In genomic region chr13:98348476-98348875, GRCh38 we compare ENCODE assay signal across 19 cellular contexts.
A peak's percentile ranks its signal among the peaks of the same experiment; 100 is the strongest.
DNase-seq lines count a peak whose midpoint lies in the region; ATAC-seq and TF ChIP-seq lines count a peak whose summit lies in the region.
"Had no signal": no experiment of that assay in that cellular context is flagged by ENCODE, and none has a peak within 500 bp of the region (broad histone marks: within the 10 kb centered on the region; RNA-seq: fewer than 3 reads in every experiment).

No MANE protein-coding gene starts in this region.

- no peak overlapping the region for H3K4me3 Mint-ChIP-seq in Caco-2 (ENCODE audit: unreplicated experiment)
- H3K4me3 Mint-ChIP-seq in brain = peak overlapping the region in 2 of 5 experiments; percentile 23 to 33
- H3K4me3 Mint-ChIP-seq in neural progenitor cell = no peak overlapping the region
- H3K4me3 Mint-ChIP-seq: H9 had no signal

- peaks cover 4% of the 10 kb centered on the region for H4K20me1 ChIP-seq in neural progenitor cell (ENCODE audit: low read depth)
- H4K20me1 ChIP-seq in Karpas-422 (ENCODE audit: insufficient read depth, low read depth, low read length) = no peaks in the 10 kb centered on the region
- H4K20me1 ChIP-seq in PC-3 (ENCODE audit: low read length) = no peaks in the 10 kb centered on the region

- intact Hi-C loops in Caco-2 (cut with micrococcal nuclease; ENCODE audit: unreplicated experiment) (no loop called here), PC-3 (cut with micrococcal nuclease) (no loop called here)

- H3K27ac ChIP-seq in neural progenitor cell (no peak overlapping the region), Karpas-422 (ENCODE audit: low read length) (no peak overlapping the region), neuronal stem cell (replicated peaks; ENCODE audit: low read length) (no peak overlapping the region), PC-3 (ENCODE audit: low read length) (no peak overlapping the region)
- H3K27ac ChIP-seq: KMS-11 had no signal

- H3K23ac ChIP-seq in neuronal stem cell (ENCODE audit: low read depth, low read length, poor library complexity) = no peak overlapping the region

- H3K27ac Mint-ChIP-seq in Caco-2 (ENCODE audit: unreplicated experiment) = peak overlapping the region; percentile 37
- H3K27ac Mint-ChIP-seq in brain = peak overlapping the region in 4 of 5 experiments; percentile 77 to 92 (median 89)
- peak overlapping the region; percentile 32 for H3K27ac Mint-ChIP-seq in neural progenitor cell

- no peaks in the 10 kb centered on the region for H3K27me3 Mint-ChIP-seq in Caco-2 (ENCODE audit: insufficient read depth, unreplicated experiment)
- H3K27me3 Mint-ChIP-seq in brain = no peaks in the 10 kb centered on the region
- peaks cover 2% of the 10 kb centered on the region for H3K27me3 Mint-ChIP-seq in neural progenitor cell (ENCODE audit: insufficient read depth, low read depth)

- H3K4me3 ChIP-seq in Caco-2 (ENCODE audit: low read depth, low read length) (no peak overlapping the region), neural progenitor cell (no peak overlapping the region), Karpas-422 (ENCODE audit: low read length) (no peak overlapping the region), neuronal stem cell (ENCODE audit: low read length in 2 of 2) (no peak overlapping the region), PC-3 (ENCODE audit: low read length) (no peak overlapping the region)

- POLR2A ChIA-PET in Caco-2 (lab: Charles Lee) = no interaction called here
- POLR2A ChIA-PET in PC-3 (lab: Charles Lee; ENCODE audit: unreplicated experiment) = no interaction called here

- H3K27me3 ChIP-seq in Caco-2 (replicated peaks; ENCODE audit: control insufficient read depth, insufficient read depth, low read length) (no peaks in the 10 kb centered on the region), neural progenitor cell (no peaks in the 10 kb centered on the region), Karpas-422 (ENCODE audit: low read length) (no peaks in the 10 kb centered on the region), neuronal stem cell (ENCODE audit: control insufficient read depth in 3 of 3, insufficient read depth in 3 of 3, low read depth in 1 of 3, low read length in 3 of 3) (no peaks in the 10 kb centered on the region), PC-3 (ENCODE audit: low read length) (no peaks in the 10 kb centered on the region)
- H3K27me3 ChIP-seq: BE2C had no signal

- ATAC-seq in PC-3 = no peak

- H2BK12ac ChIP-seq in neuronal stem cell (ENCODE audit: low read length) = no peak overlapping the region

- H3K18ac ChIP-seq in neuronal stem cell (ENCODE audit: low read length) = no peak overlapping the region

- H3K9me3 Mint-ChIP-seq in Caco-2 (ENCODE audit: unreplicated experiment) (no peaks in the 10 kb centered on the region), brain (peaks cover 0 to 3% (median 0%) of the 10 kb centered on the region in 5 experiments), neural progenitor cell (no peaks in the 10 kb centered on the region)
- H3K9me3 Mint-ChIP-seq: H9 had no signal

- H3K9ac ChIP-seq in neural progenitor cell (no peak overlapping the region), Karpas-422 (ENCODE audit: low read length) (no peak overlapping the region), neuronal stem cell (ENCODE audit: low read depth, low read length, poor library complexity) (no peak overlapping the region), PC-3 (ENCODE audit: low read length) (no peak overlapping the region)
- H3K9ac ChIP-seq: KMS-11 had no signal

- H3F3A ChIP-seq in neural progenitor cell (ENCODE audit: low read depth) (no peaks in the 10 kb centered on the region), PC-3 (ENCODE audit: low read length, unreplicated experiment) (no peaks in the 10 kb centered on the region)

- H3K79me2 ChIP-seq in neural progenitor cell (ENCODE audit: low read depth) = peaks cover 13% of the 10 kb centered on the region
- no peaks in the 10 kb centered on the region for H3K79me2 ChIP-seq in Karpas-422 (ENCODE audit: low read length)
- no peaks in the 10 kb centered on the region for H3K79me2 ChIP-seq in PC-3 (ENCODE audit: low read length)

- H3K36me3 Mint-ChIP-seq in Caco-2 (ENCODE audit: insufficient read depth, unreplicated experiment) = peaks cover 36% of the 10 kb centered on the region
- H3K36me3 Mint-ChIP-seq in brain = peaks cover 37% of the 10 kb centered on the region
- peaks cover 15% of the 10 kb centered on the region for H3K36me3 Mint-ChIP-seq in neural progenitor cell

- no peak overlapping the region for H4K91ac ChIP-seq in neuronal stem cell (ENCODE audit: low read depth, low read length, poor library complexity)

- H3K14ac ChIP-seq in neuronal stem cell (ENCODE audit: low read length) = no peak overlapping the region

- no peak overlapping the region for H3K4ac ChIP-seq in neuronal stem cell (ENCODE audit: low read length)

- H2AFZ ChIP-seq in neural progenitor cell (replicated peaks) = no peak overlapping the region
- no peak overlapping the region for H2AFZ ChIP-seq in Karpas-422 (ENCODE audit: low read length)
- H2AFZ ChIP-seq in neuronal stem cell (ENCODE audit: low read length) = no peak overlapping the region
- H2AFZ ChIP-seq in PC-3 (ENCODE audit: low read length) = no peak overlapping the region

- H2BK15ac ChIP-seq in neuronal stem cell (ENCODE audit: low read length) = no peak overlapping the region

- H3K79me1 ChIP-seq in neuronal stem cell (ENCODE audit: low read depth, low read length) = peaks cover 1% of the 10 kb centered on the region

- no peak for DNase-seq in Caco-2
- peak; percentile 49 for DNase-seq in fibroblast of peridontal ligament (ENCODE audit: extremely low read depth)
- no peak for DNase-seq in neural progenitor cell (ENCODE audit: low spot score)
- DNase-seq in OCI-M2 (lab: John Stamatoyannopoulos, UW; ENCODE audit: unreplicated experiment) = no peak
- no peak for DNase-seq in Karpas-422
- no peak for DNase-seq in neuronal stem cell (ENCODE audit: low spot score)
- no peak for DNase-seq in PC-3
- DNase-seq: BE2C, DMS79, H9, IMR-90, NCI-H1694 treated with DMSO at 0.1 percent for 48 hours, NCI-H2081 treated with DMSO at 0.1 percent for 48 hours, NCI-H2171 treated with DMSO at 0.1 percent for 48 hours, NCI-H526, OCI-M1, SHP77 had no signal

- no CpG with 5 or more reads among the region's 9 CpGs for WGBS in neuronal stem cell (ENCODE audit: extremely low coverage in 2 of 2, insufficient read length in 2 of 2, insufficient replicate concordance in 1 of 2), 2 donors

- H3K4me2 ChIP-seq in neural progenitor cell (no peak overlapping the region), Karpas-422 (ENCODE audit: low read depth, low read length, poor library complexity, severe bottlenecking) (no peak overlapping the region), neuronal stem cell (ENCODE audit: insufficient read depth, low read length, poor library complexity, severe bottlenecking) (no peak overlapping the region), PC-3 (ENCODE audit: low read length) (no peak overlapping the region)
- H3K4me2 ChIP-seq: KMS-11 had no signal

- H2BK120ac ChIP-seq in neuronal stem cell (ENCODE audit: low read depth, low read length) = no peak overlapping the region

- H3K9me2 ChIP-seq in Karpas-422 (replicated peaks; ENCODE audit: insufficient read depth, low read length) = no peaks in the 10 kb centered on the region
- H3K9me2 ChIP-seq in PC-3 (replicated peaks; ENCODE audit: low read length) = no peaks in the 10 kb centered on the region

- CTCF ChIA-PET in Caco-2 (lab: Charles Lee) (no interaction called here), PC-3 (lab: Charles Lee) (no interaction called here)

- no peaks in the 10 kb centered on the region; the same call in 1 of the 2 replicates for H3K4me1 ChIP-seq in Caco-2
- peaks cover 6% of the 10 kb centered on the region for H3K4me1 ChIP-seq in neural progenitor cell
- no peaks in the 10 kb centered on the region for H3K4me1 ChIP-seq in Karpas-422 (ENCODE audit: low read length)
- peaks cover 0 to 4% of the 10 kb centered on the region in 2 donors for H3K4me1 ChIP-seq in neuronal stem cell (ENCODE audit: control insufficient read depth in 2 of 2, insufficient read depth in 1 of 2, low read depth in 1 of 2, low read length in 2 of 2)
- no peaks in the 10 kb centered on the region for H3K4me1 ChIP-seq in PC-3 (ENCODE audit: insufficient read depth, low read length)

- no peak overlapping the region for H4K8ac ChIP-seq in neuronal stem cell (ENCODE audit: low read depth, low read length)

- H3K9me3 ChIP-seq in Caco-2 (no peaks in the 10 kb centered on the region), neural progenitor cell (ENCODE audit: low read depth) (no peaks in the 10 kb centered on the region), Karpas-422 (ENCODE audit: low read length) (no peaks in the 10 kb centered on the region), neuronal stem cell (replicated peaks in 1 of 2; ENCODE audit: control insufficient read depth in 2 of 2, insufficient read depth in 1 of 2, low read depth in 1 of 2, low read length in 2 of 2) (no peaks in the 10 kb centered on the region), PC-3 (ENCODE audit: low read length) (no peaks in the 10 kb centered on the region)
- H3K9me3 ChIP-seq: BE2C had no signal

- TF ChIP-seq CTCF in Caco-2 (IDR thresholded peaks at IDR 0.05; ENCODE audit: insufficient read depth in 1 of 2, low read depth in 1 of 2, low read length in 1 of 2, severe bottlenecking in 1 of 2, unreplicated experiment in 1 of 2) (no peak), brain (conservative IDR thresholded peaks at IDR 0.05) (no peak), neural progenitor cell (IDR thresholded peaks at IDR 0.05) (no peak), PC-3 (conservative IDR thresholded peaks at IDR 0.05; ENCODE audit: low read depth, low read length) (no peak)

- no peak overlapping the region for H2AK5ac ChIP-seq in neuronal stem cell (ENCODE audit: low read depth, low read length)

- H3K4me1 Mint-ChIP-seq in Caco-2 (ENCODE audit: low read depth, unreplicated experiment) (no peaks in the 10 kb centered on the region), brain (peaks cover 52% of the 10 kb centered on the region), neural progenitor cell (peaks cover 17% of the 10 kb centered on the region)

- BruUV-seq in Caco-2 (replicated peaks; lab: Mats Ljungman, UMichigan) (no TSS peak), PC-3 (replicated peaks; lab: Mats Ljungman, UMichigan) (no TSS peak)

- H2BK5ac ChIP-seq in neuronal stem cell (ENCODE audit: low read length) = no peak overlapping the region

- H3K36me3 ChIP-seq in Caco-2 (ENCODE audit: control insufficient read depth, insufficient read depth, low read length) (peaks cover 2% of the 10 kb centered on the region; the same call in 1 of the 2 replicates), neural progenitor cell (no peaks in the 10 kb centered on the region), Karpas-422 (ENCODE audit: insufficient read depth, low read length) (no peaks in the 10 kb centered on the region), neuronal stem cell (replicated peaks in 1 of 2; ENCODE audit: control insufficient read depth in 2 of 2, insufficient read depth in 2 of 2, low read length in 2 of 2) (peaks cover 4 to 21% of the 10 kb centered on the region in 2 donors), PC-3 (ENCODE audit: low read depth, low read length) (no peaks in the 10 kb centered on the region)
- H3K36me3 ChIP-seq: BE2C had no signal

Comparison
In these comparisons a context has a peak if more than half of its experiments do, and no peak if none do; other contexts are left out.
1. H3K27ac Mint-ChIP-seq: peak in every context shown above with its lines; median percentile 89 in brain; 37 in Caco-2; 32 in neural progenitor cell.